In genomic region chr3:157100997-157101396, GRCh38 we compare ENCODE assay signal across 18 cellular contexts.
"Had no signal": no experiment of that assay in that cellular context is flagged by ENCODE, and none has a peak within 500 bp of the region (broad histone marks: within the 10 kb centered on the region; RNA-seq: fewer than 3 reads in every experiment).

No MANE protein-coding gene starts in this region.

- H3K27me3 ChIP-seq: neural progenitor cell, tibial nerve, uterus had no signal

- H3K9ac ChIP-seq: neural progenitor cell had no signal

- DNase-seq: activated B cell treated with CpG ODN at 0.5 μM for 24 hours; activated CD4-positive, alpha-beta T cell treated with anti-CD3 and anti-CD28 coated beads for 48 hours; activated CD8-positive, alpha-beta memory T cell treated with anti-CD3 and anti-CD28 coated beads, Interleukin-2, amount 50 U/mL, for 4 hours; activated CD8-positive, alpha-beta T cell treated with anti-CD3 and anti-CD28 coated beads, Interleukin-2, amount 10 ng/mL, durations not matched to agents 7 days and 5 days; activated gamma-delta T cell; activated naive CD8-positive, alpha-beta T cell treated with anti-CD3 and anti-CD28 coated beads for 36 hours; activated T-cell treated with anti-CD3 and anti-CD28 coated beads, Interleukin-2, amount 50 U/mL, for 48 hours; anterior cingulate cortex; effector memory CD4-positive, alpha-beta T cell; foreskin melanocyte; midbrain; stimulated activated CD4-positive, alpha-beta T cell treated with anti-CD3 and anti-CD28 coated beads, Interleukin-2, amount 100 ng/mL, for 48 hours; stimulated activated naive CD4-positive, alpha-beta T cell; substantia nigra; uterus had no signal

- H2AFZ ChIP-seq: neural progenitor cell had no signal

- H3K9me3 ChIP-seq: tibial nerve, uterus had no signal

- H3K4me2 ChIP-seq: neural progenitor cell had no signal

- H3K36me3 ChIP-seq: neural progenitor cell, tibial nerve, uterus had no signal

- H3K4me3 ChIP-seq: lung, neural progenitor cell, tibial nerve, uterus had no signal

- H3K27ac ChIP-seq: neural progenitor cell had no signal
